ENCODE assay signal across 1 cellular context in genomic region chr18:57436193-57436964, GRCh38.
TF ChIP-seq lines count a peak whose summit lies in the region.

No MANE protein-coding gene starts in this region.

TF ChIP-seq in H1, 55 proteins besides CTCF, POLR2A, EP300 and RAD21 (continued from another document):
- TF ChIP-seq CHD7 (IDR thresholded peaks at IDR 0.05; ENCODE audit: insufficient replicate concordance, low read length) (no peak), RNF2 (IDR thresholded peaks at IDR 0.05; ENCODE audit: borderline replicate concordance, low read depth, low read length, missing control alignments, poor library complexity, severe bottlenecking) (peak; percentile 98), USF2 (IDR thresholded peaks at IDR 0.05; ENCODE audit: low read length) (no peak)
